In genomic region chr1:230067441-230067870, GRCh38 we compare ENCODE assay signal across 8 cellular contexts. TPM values are rescaled to one million over a fixed set of nuclear protein-coding genes. Genes with fewer than 3 reads are reported as not detected.
DNase-seq lines count a peak whose midpoint lies in the region; ATAC-seq, FAIRE-seq and TF ChIP-seq lines count a peak whose summit lies in the region.

No MANE protein-coding gene starts in this region.

- H4K8ac ChIP-seq in H1 (ENCODE audit: extremely low read depth, insufficient read depth, low read length): peak overlapping the region; percentile 15; the same call in 1 of the 2 replicates

- POLR2A ChIA-PET in H1 (lab: Charles Lee; ENCODE audit: partially characterized antibody): interaction anchor here (1.0 kb wide), 1 partner anchor 45 kb away, joined by 3 read pairs; no protein-coding TSS in a partner anchor

- intact Hi-C loops in tibial artery (cut with DNase I; ENCODE audit: low total_unique reads): loop anchor here (5.0 to 10.0 kb wide), 2 partner anchors 57 to 200 kb away; no protein-coding TSS in a partner anchor

- H3K4me3 ChIP-seq in ACC112 (ENCODE audit: low read depth, low read length): peak overlapping the region; percentile 92
- H3K4me3 ChIP-seq in H1 (ENCODE audit: extremely low read depth in 1 of 4, insufficient read depth in 2 of 4, low read depth in 3 of 4, low read length in 4 of 4): peak overlapping the region; percentile 60 to 91 (median 76)
- peak overlapping the region; percentile 79 for H3K4me3 ChIP-seq in tibial artery

- 0% methylated on average over 7 of the region's 41 CpGs; no CpG with 5 or more reads in 1 of the 2 experiments for WGBS in H1 (ENCODE audit: extremely low coverage in 1 of 2, insufficient coverage in 1 of 2, insufficient read length in 1 of 2, insufficient replicate concordance in 2 of 2, low coverage in 1 of 2, low lambda C conversion rate in 2 of 2, missing lambda C conversion rate in 1 of 2), 2 experiments

- H3K36me3 Mint-ChIP-seq in mesothelial cell of epicardium: no peaks in the 10 kb centered on the region

- H3K4me1 ChIP-seq in ACC112 (ENCODE audit: control insufficient read depth, insufficient read depth, low read length, unreplicated experiment) (peaks cover 12% of the 10 kb centered on the region), H1 (replicated peaks in 1 of 4; ENCODE audit: control insufficient read depth in 3 of 4, insufficient read depth in 4 of 4, low read length in 3 of 4) (peaks cover 4 to 8% (median 7%) of the 10 kb centered on the region in 4 experiments; a peak in 4 of 7 replicates), tibial artery (peaks cover 0 to 50% (median 26%) of the 10 kb centered on the region in 4 donors)

- H4K91ac ChIP-seq in H1 (replicated peaks; ENCODE audit: insufficient read length, low read length): no peak overlapping the region

- H2BK12ac ChIP-seq in H1 (ENCODE audit: low read depth, low read length): no peak overlapping the region

- H2BK20ac ChIP-seq in H1 (ENCODE audit: low read length): no peak overlapping the region

- no peaks in the 10 kb centered on the region for H3K27me3 ChIP-seq in ACC112 (ENCODE audit: insufficient read depth, low read length)
- peaks cover 0 to 7% (median 0%) of the 10 kb centered on the region in 4 experiments; a peak in 2 of 7 replicates for H3K27me3 ChIP-seq in H1 (replicated peaks in 1 of 4; ENCODE audit: control insufficient read depth in 3 of 4, extremely low read depth in 1 of 4, insufficient read depth in 3 of 4, low read length in 3 of 4)
- no peaks in the 10 kb centered on the region for H3K27me3 ChIP-seq in tibial artery

- no peaks in the 10 kb centered on the region for H3K36me3 ChIP-seq in ACC112 (ENCODE audit: insufficient read depth, low read length)
- no peaks in the 10 kb centered on the region for H3K36me3 ChIP-seq in H1 (ENCODE audit: control insufficient read depth in 2 of 4, insufficient read depth in 4 of 4, low read length in 3 of 4)
- H3K36me3 ChIP-seq in tibial artery: no peaks in the 10 kb centered on the region

- H3K18ac ChIP-seq in H1 (ENCODE audit: extremely low read depth, low read length): peak overlapping the region; percentile 60; the same call in 1 of the 2 replicates

- H3K9me3 Mint-ChIP-seq in mesothelial cell of epicardium: peaks cover 11% of the 10 kb centered on the region

- H2BK120ac ChIP-seq in H1 (replicated peaks; ENCODE audit: low read depth, low read length): no peak overlapping the region

- H3K4me1 Mint-ChIP-seq in mesothelial cell of epicardium: peaks cover 17% of the 10 kb centered on the region

- peaks cover 8% of the 10 kb centered on the region; the same call in 1 of the 2 replicates for H3K79me1 ChIP-seq in H1 (ENCODE audit: low read depth, low read length)

- CTCF ChIA-PET in H1 (lab: Charles Lee; ENCODE audit: partially characterized antibody): no interaction called here

- no peak overlapping the region for H2BK5ac ChIP-seq in H1 (ENCODE audit: low read depth, low read length)

- H3K79me2 ChIP-seq in ACC112 (ENCODE audit: control insufficient read depth, insufficient read depth, low read length, unreplicated experiment) (peaks cover 51% of the 10 kb centered on the region), H1 (ENCODE audit: control insufficient read depth in 1 of 2, insufficient read depth in 2 of 2, low read length in 2 of 2) (peaks cover 12 to 44% of the 10 kb centered on the region in 2 experiments)

- H2BK15ac ChIP-seq in H1 (ENCODE audit: low read length): no peak overlapping the region

- no peak overlapping the region for H4K5ac ChIP-seq in H1 (ENCODE audit: insufficient read length, low read depth, low read length)

- H3K9me3 ChIP-seq in H1 (ENCODE audit: insufficient read depth in 2 of 2, low read depth in 1 of 2, low read length in 1 of 2) (no peaks in the 10 kb centered on the region), tibial artery (peaks cover 0 to 2% (median 0%) of the 10 kb centered on the region in 3 donors)

- peaks cover 6% of the 10 kb centered on the region for H3K27me3 Mint-ChIP-seq in mesothelial cell of epicardium (ENCODE audit: low read depth)

- DNase-seq in GM12891 (ENCODE audit: insufficient read length, low spot score) (peak; percentile 30), SKM-1 (lab: John Stamatoyannopoulos, UW; ENCODE audit: unreplicated experiment) (peak; percentile 24), H1 (ENCODE audit: low read depth in 1 of 2, low spot score in 2 of 2) (peak in 1 of 2 experiments; percentile 63), mesothelial cell of epicardium (ENCODE audit: low spot score in 2 of 2, unreplicated experiment in 2 of 2) (no peak), tibial artery (peak in 1 of 2 donors; percentile 78)

- TF ChIP-seq CTCF in H1 (IDR thresholded peaks at IDR 0.05; ENCODE audit: control extremely low read depth in 1 of 3, insufficient read depth in 1 of 3, low read depth in 1 of 3, low read length in 3 of 3) (no peak), mesothelial cell of epicardium (IDR thresholded peaks at IDR 0.05; ENCODE audit: unreplicated experiment) (no peak), tibial artery (IDR thresholded peaks at IDR 0.05) (no peak)

- H3K14ac ChIP-seq in H1 (ENCODE audit: insufficient read length): no peak overlapping the region

- H2AK5ac ChIP-seq in H1 (ENCODE audit: low read depth, low read length): no peak overlapping the region

- no peak for TF ChIP-seq EP300 in H1 (IDR thresholded peaks at IDR 0.05; ENCODE audit: borderline replicate concordance in 1 of 2, low read depth in 2 of 2, low read length in 2 of 2)

- no peak overlapping the region for H3K23ac ChIP-seq in H1 (ENCODE audit: insufficient read length)

- peaks cover 8% of the 10 kb centered on the region; the same call in 1 of the 2 replicates for H3K23me2 ChIP-seq in H1 (ENCODE audit: low read depth, low read length)

- peak overlapping the region; percentile 66 for H3K27ac ChIP-seq in ACC112 (ENCODE audit: low read depth, low read length)
- H3K27ac ChIP-seq in H1 (ENCODE audit: low read depth, low read length): peak overlapping the region; percentile 5; the same call in 1 of the 2 replicates
- H3K27ac ChIP-seq in tibial artery: peak overlapping the region; percentile 87 to 97

- no peak overlapping the region for H3K56ac ChIP-seq in H1 (replicated peaks; ENCODE audit: insufficient read length, low read depth, low read length)

- TF ChIP-seq POLR2A in GM12891 (IDR thresholded peaks at IDR 0.05; ENCODE audit: low read depth, low read length): no peak
- TF ChIP-seq POLR2A in H1 (IDR thresholded peaks at IDR 0.05; ENCODE audit: control extremely low read depth in 1 of 2, low read depth in 2 of 2, low read length in 2 of 2): no peak

- H3K4me3 Mint-ChIP-seq in mesothelial cell of epicardium: peak overlapping the region; percentile 90

- H3K27ac Mint-ChIP-seq in mesothelial cell of epicardium: peak overlapping the region; percentile 89

- no peak overlapping the region for H3K4ac ChIP-seq in H1 (replicated peaks; ENCODE audit: insufficient read length, low read depth, low read length)

- H3K9ac ChIP-seq in H1 (replicated peaks in 1 of 4; ENCODE audit: extremely low read depth in 1 of 4, low read depth in 3 of 4, low read length in 3 of 4): peak overlapping the region; percentile 42 to 92 (median 62); a peak in 5 of 7 replicates

- H3K4me2 ChIP-seq in H1 (ENCODE audit: insufficient read depth in 1 of 2, low read depth in 2 of 2, low read length in 2 of 2): peak overlapping the region; percentile 82 to 83

- TF ChIP-seq RAD21 in H1 (IDR thresholded peaks at IDR 0.05 in 1 of 2, conservative IDR thresholded peaks at IDR 0.05 in 1 of 2; ENCODE audit: low read depth in 2 of 2, low read length in 2 of 2): no peak

- H2AFZ ChIP-seq in ACC112 (ENCODE audit: low read length, unreplicated experiment) (peak overlapping the region; percentile 14), H1 (ENCODE audit: low read length) (no peak overlapping the region)

- FAIRE-seq in GM12891 (lab: Jason Lieb, UNC): no peak
- no peak for FAIRE-seq in H1 (lab: Jason Lieb, UNC)

- ATAC-seq in HG02981 (IDR thresholded peaks at IDR 0.05; ENCODE audit: unreplicated experiment) (peak; percentile 14), GM18873 (IDR thresholded peaks at IDR 0.05; ENCODE audit: low FRiP score, unreplicated experiment) (no peak)

- peaks cover 7 to 17% of the 10 kb centered on the region in 2 experiments for H4K20me1 ChIP-seq in H1 (replicated peaks in 1 of 2; ENCODE audit: control insufficient read depth in 1 of 2, insufficient read depth in 2 of 2, low read length in 2 of 2)

TF ChIP-seq in GM12891, 5 proteins besides CTCF, POLR2A, EP300 and RAD21:
- TF ChIP-seq SPI1 (IDR thresholded peaks at IDR 0.05; ENCODE audit: low read depth, low read length) (no peak), POU2F2 (IDR thresholded peaks at IDR 0.05; ENCODE audit: low read depth, low read length) (no peak), POLR2AphosphoS5 (IDR thresholded peaks at IDR 0.05; ENCODE audit: low read depth, low read length) (no peak), PAX5 (IDR thresholded peaks at IDR 0.05; ENCODE audit: insufficient read depth, low read length, severe bottlenecking) (no peak), TAF1 (IDR thresholded peaks at IDR 0.05; ENCODE audit: low read depth, low read length) (no peak)

TF ChIP-seq in H1, 55 proteins besides CTCF, POLR2A, EP300 and RAD21 (continues in another document):
- TF ChIP-seq RXRA (IDR thresholded peaks at IDR 0.05; ENCODE audit: insufficient read depth, low read depth, low read length): no peak
- TF ChIP-seq PHF8 (conservative IDR thresholded peaks at IDR 0.05; ENCODE audit: low read depth, low read length): 0 out of 2 replicates have a peak, but pooled peaks have one; percentile 37
- TF ChIP-seq KDM4A (IDR thresholded peaks at IDR 0.05; ENCODE audit: low read depth, low read length, severe bottlenecking): peak; percentile 91
- no peak for TF ChIP-seq POU5F1 (IDR thresholded peaks at IDR 0.05; ENCODE audit: low read depth, low read length)
- no peak for TF ChIP-seq TEAD4 (IDR thresholded peaks at IDR 0.05; ENCODE audit: low read depth, low read length)
- TF ChIP-seq SP4 (IDR thresholded peaks at IDR 0.05; ENCODE audit: low read length): no peak
- TF ChIP-seq KDM5A (IDR thresholded peaks at IDR 0.05; ENCODE audit: low read length): no peak
- TF ChIP-seq RFX5 (IDR thresholded peaks at IDR 0.05; ENCODE audit: borderline replicate concordance, low read depth, low read length): no peak
- no peak for TF ChIP-seq NRF1 (IDR thresholded peaks at IDR 0.05; ENCODE audit: low read depth, low read length)

RNA-seq across cellular contexts. Expression of gene GALNT2, which starts 0.4 kb away (rescaled TPM):
- polyA plus RNA-seq in GM12891 (2012; ENCODE audit: low read depth, missing spikeins): 18.6 TPM
- total RNA-seq in H1 (2021; fragmentation: NEBNext Ultra II Directional; extraction: Animal tissue kit (Norgen Biotek cat#: 25700)): 75.3 and 83.7 TPM in 2 replicates
- polyA plus RNA-seq in H1 (2011; rRNA removed): 34.5 and 47.8 TPM in 2 replicates
- polyA plus RNA-seq in H1 (2011; cell fraction: cytosol; rRNA removed): 40.8 TPM
- polyA plus RNA-seq in H1 (2011; cell fraction: nucleus; rRNA removed): 65.6 TPM
- 51.1 to 58.7 TPM (median 53.7 TPM) in 4 replicates for polyA plus RNA-seq in H1 (2012, experiment 1 of 2)
- polyA plus RNA-seq in H1 (2012, experiment 2 of 2): 35.2 TPM
- 90.5 TPM for polyA plus RNA-seq in H1 (2013, experiment 1 of 2)
- polyA plus RNA-seq in H1 (2013, experiment 2 of 2): 94.8 TPM
- polyA minus RNA-seq in H1 (2011; rRNA and poly(A)+ RNA removed): 34.8 and 35.8 TPM in 2 replicates
- polyA minus RNA-seq in H1 (2011; cell fraction: cytosol; rRNA and poly(A)+ RNA removed): 32.2 TPM
- 36.7 TPM for polyA minus RNA-seq in H1 (2011; cell fraction: nucleus; rRNA and poly(A)+ RNA removed)
- total RNA-seq in mesothelial cell of epicardium: 41.0 to 48.3 TPM (median 45.0 TPM) in 3 replicates

Comparison
In these comparisons a context has a peak if more than half of its experiments do, and no peak if none do; other contexts are left out.
1. H3K27ac ChIP-seq: peak in every context shown above with its lines; median percentile 92 in tibial artery; 66 in ACC112; 5 in H1.
2. DNase-seq: peak in GM12891 (single experiment) and SKM-1 (single experiment); none in mesothelial cell of epicardium (0 of 2).
3. Peak in every context shown above with its lines, with median percentiles within 50 percentile points of each other: H3K4me3 ChIP-seq.